29 cellular contexts compared by ENCODE assay signal in the genomic region with DNA sequence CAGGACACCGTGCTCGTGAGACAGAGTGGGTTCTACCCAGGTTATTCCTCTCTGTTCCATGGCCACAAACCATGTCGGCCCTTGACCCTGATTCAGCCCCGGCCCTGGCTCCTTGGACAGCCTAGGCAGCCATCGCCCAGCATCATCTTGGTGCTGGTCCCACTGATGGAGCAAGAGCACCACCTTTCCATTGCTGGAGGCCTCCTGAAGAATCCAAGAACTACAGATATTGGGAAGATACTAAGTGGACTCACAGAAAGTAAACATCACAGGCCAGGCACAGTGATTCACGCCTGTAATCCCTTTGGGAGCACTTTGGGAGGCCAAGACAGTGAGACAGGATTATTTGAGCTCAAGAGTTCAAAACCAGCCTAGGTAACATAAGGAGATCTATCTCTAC.
"Had no signal": no experiment of that assay in that cellular context is flagged by ENCODE, and none has a peak within 500 bp of the region (broad histone marks: within the 10 kb centered on the region; RNA-seq: fewer than 3 reads in every experiment).

No MANE protein-coding gene starts in this region.

- H3K4me3 ChIP-seq: adrenal gland, body of pancreas, coronary artery, dorsolateral prefrontal cortex, heart left ventricle, psoas muscle, spleen, thoracic aorta had no signal

- H3K4me3 Mint-ChIP-seq: activated naive CD8-positive, alpha-beta T cell; memory B cell; naive thymus-derived CD8-positive, alpha-beta T cell; neural crest cell; T-helper 2 cell treated with Interferon-gamma antibody and Interleukin-4, amounts not matched to agents 5 μg/mL and 100 μg/mL, for 36 hours had no signal

- H3K9me3 Mint-ChIP-seq: memory B cell; naive thymus-derived CD8-positive, alpha-beta T cell; neural crest cell; T-helper 2 cell treated with Interferon-gamma antibody and Interleukin-4, amounts not matched to agents 5 μg/mL and 100 μg/mL, for 36 hours had no signal

- DNase-seq: activated CD4-positive, alpha-beta T cell treated with anti-CD3 and anti-CD28 coated beads for 4 hours; activated CD4-positive, alpha-beta T cell treated with anti-CD3 and anti-CD28 coated beads, Interleukin-2, amount 50 U/mL, for 4 hours; activated CD4-positive, CD25-positive, alpha-beta regulatory T cell; activated CD8-positive, alpha-beta memory T cell treated with anti-CD3 and anti-CD28 coated beads for 24 hours; activated effector memory CD4-positive, alpha-beta T cell treated with Interleukin-2 at 50 U/mL for 16 hours; activated naive CD4-positive, alpha-beta T cell treated with Interleukin-2 at 50 U/mL for 16 hours; adrenal gland; aorta; body of pancreas; cerebellar nuclear complex; dorsolateral prefrontal cortex; effector memory CD4-positive, alpha-beta T cell; erythroblast; foreskin keratinocyte; heart left ventricle; naive thymus-derived CD8-positive, alpha-beta T cell; nucleus accumbens; psoas muscle; spleen; stimulated activated naive CD4-positive, alpha-beta T cell treated with Interleukin-2 at 50 U/mL for 16 hours; trophoblast cell had no signal

- H3K9me3 ChIP-seq: adrenal gland, body of pancreas, heart left ventricle, psoas muscle, spleen, thoracic aorta had no signal

- H3K4me1 Mint-ChIP-seq: neural crest cell had no signal

- ATAC-seq: body of pancreas; foreskin keratinocyte; heart left ventricle; naive thymus-derived CD8-positive, alpha-beta T cell; psoas muscle had no signal

- H3K27ac Mint-ChIP-seq: activated naive CD8-positive, alpha-beta T cell; T-helper 2 cell treated with Interferon-gamma antibody and Interleukin-4, amounts not matched to agents 5 μg/mL and 100 μg/mL, for 36 hours had no signal

- H3K27ac ChIP-seq: adrenal gland, body of pancreas, dorsolateral prefrontal cortex, foreskin keratinocyte, heart left ventricle, parathyroid adenoma, psoas muscle, spleen, thoracic aorta had no signal

- H3K27me3 ChIP-seq: adrenal gland, body of pancreas, dorsolateral prefrontal cortex, foreskin keratinocyte, heart left ventricle, spleen had no signal

- H3K36me3 Mint-ChIP-seq: activated naive CD8-positive, alpha-beta T cell had no signal

- H3K36me3 ChIP-seq: thoracic aorta had no signal

- H3K27me3 Mint-ChIP-seq: activated naive CD8-positive, alpha-beta T cell; memory B cell; naive thymus-derived CD8-positive, alpha-beta T cell had no signal

- H3K4me1 ChIP-seq: adrenal gland, body of pancreas, foreskin keratinocyte, parathyroid adenoma, psoas muscle had no signal

- FAIRE-seq: urothelium cell line had no signal
